1 cellular context compared by ENCODE assay signal in genomic region chr7:104024632-104025031, GRCh38.
A peak's percentile ranks its signal among the peaks of the same experiment; 100 is the strongest.
TF ChIP-seq lines count a peak whose summit lies in the region.

No MANE protein-coding gene starts in this region.

TF ChIP-seq in HepG2, 621 proteins besides CTCF, POLR2A, EP300 and RAD21 (continued from another document and continues in another):
- TF ChIP-seq ARID5B (CRISPR knock-in tag; IDR thresholded peaks at IDR 0.05): peak; percentile 91
- peak; percentile 34; the same call in 1 of the 2 replicates for TF ChIP-seq SAP130 (CRISPR knock-in tag; IDR thresholded peaks at IDR 0.05; ENCODE audit: low read depth)
- TF ChIP-seq FOXP4 (CRISPR knock-in tag; IDR thresholded peaks at IDR 0.05): peak; percentile 30; the same call in 1 of the 2 replicates
- no peak for TF ChIP-seq TRIM24 (CRISPR knock-in tag; IDR thresholded peaks at IDR 0.05)
- TF ChIP-seq FOXA1 (IDR thresholded peaks at IDR 0.05): no peak
- peak; percentile 50 for TF ChIP-seq FOXA1 (CRISPR knock-in tag; IDR thresholded peaks at IDR 0.05)
- no peak for TF ChIP-seq FOXP1 (IDR thresholded peaks at IDR 0.05)
- 0 out of 2 replicates have a peak, but pooled peaks have one; percentile 25 for TF ChIP-seq FOXP1 (CRISPR knock-in tag; IDR thresholded peaks at IDR 0.05)
- TF ChIP-seq FOSL2 (CRISPR knock-in tag; IDR thresholded peaks at IDR 0.05): peak; percentile 56; the same call in 1 of the 2 replicates
- no peak for TF ChIP-seq CCAR2 (optimal IDR thresholded peaks at IDR 0.05; ENCODE audit: low read depth, low read length)
- TF ChIP-seq SKI (IDR thresholded peaks at IDR 0.05; ENCODE audit: partially characterized antibody): peak; percentile 76
- TF ChIP-seq AGO1 (IDR thresholded peaks at IDR 0.05; ENCODE audit: low read depth, low read length, poor library complexity, severe bottlenecking): no peak
- TF ChIP-seq HOMEZ (CRISPR knock-in tag; IDR thresholded peaks at IDR 0.05; ENCODE audit: low read depth): peak; percentile 84; the same call in 1 of the 2 replicates
- 0 out of 2 replicates have a peak, but pooled peaks have one; percentile 23 for TF ChIP-seq HHEX (CRISPR knock-in tag; IDR thresholded peaks at IDR 0.05)
- TF ChIP-seq ZMYM4 (CRISPR knock-in tag; IDR thresholded peaks at IDR 0.05): peak; percentile 53; the same call in 1 of the 2 replicates
- TF ChIP-seq ZNF282 (IDR thresholded peaks at IDR 0.05; ENCODE audit: partially characterized antibody): no peak
- no peak for TF ChIP-seq SMYD3 (CRISPR knock-in tag; IDR thresholded peaks at IDR 0.05)
- no peak for TF ChIP-seq RNF219 (CRISPR knock-in tag; IDR thresholded peaks at IDR 0.05)
- peak; percentile 27; the same call in 1 of the 2 replicates for TF ChIP-seq FOXJ3 (CRISPR knock-in tag; IDR thresholded peaks at IDR 0.05; ENCODE audit: borderline replicate concordance)
- TF ChIP-seq ZXDC (CRISPR knock-in tag; IDR thresholded peaks at IDR 0.05): no peak
- peak; percentile 79; the same call in 1 of the 2 replicates for TF ChIP-seq HMG20A (CRISPR knock-in tag; IDR thresholded peaks at IDR 0.05; ENCODE audit: borderline replicate concordance)
- 0 out of 2 replicates have a peak, but pooled peaks have one; percentile 38 for TF ChIP-seq PHF21A (CRISPR knock-in tag; IDR thresholded peaks at IDR 0.05)
- peak; percentile 43; the same call in 1 of the 2 replicates for TF ChIP-seq SOX5 (CRISPR knock-in tag; IDR thresholded peaks at IDR 0.05; ENCODE audit: borderline replicate concordance)
- TF ChIP-seq FOXA3 (CRISPR knock-in tag; IDR thresholded peaks at IDR 0.05): peak; percentile 80
- no peak for TF ChIP-seq ZNF274 (CRISPR knock-in tag; IDR thresholded peaks at IDR 0.05)
- peak; percentile 77 for TF ChIP-seq BCL6 (CRISPR knock-in tag; IDR thresholded peaks at IDR 0.05)
- TF ChIP-seq TBL1XR1 (IDR thresholded peaks at IDR 0.05; ENCODE audit: borderline replicate concordance, low read length, partially characterized antibody): peak; percentile 87
- no peak for TF ChIP-seq AKNA (CRISPR knock-in tag; IDR thresholded peaks at IDR 0.05; ENCODE audit: borderline replicate concordance)
- TF ChIP-seq ZNF678 (CRISPR knock-in tag; IDR thresholded peaks at IDR 0.05): no peak
- TF ChIP-seq ZNF280B (CRISPR knock-in tag; IDR thresholded peaks at IDR 0.05; ENCODE audit: borderline replicate concordance): no peak
- no peak for TF ChIP-seq PCBP1 (IDR thresholded peaks at IDR 0.05; ENCODE audit: borderline replicate concordance, low read depth, low read length)
- no peak for TF ChIP-seq SOX13 (IDR thresholded peaks at IDR 0.05)
- TF ChIP-seq SOX13 (CRISPR knock-in tag; conservative IDR thresholded peaks at IDR 0.05 in 1 of 2, IDR thresholded peaks at IDR 0.05 in 1 of 2): peak in 1 of 2 experiments; percentile 67; a peak in 1 of 4 replicates
- no peak for TF ChIP-seq PLRG1 (conservative IDR thresholded peaks at IDR 0.05)
- 0 out of 2 replicates have a peak, but pooled peaks have one; percentile 15 for TF ChIP-seq MIXL1 (CRISPR knock-in tag; IDR thresholded peaks at IDR 0.05)
- TF ChIP-seq GATAD2A (CRISPR knock-in tag; IDR thresholded peaks at IDR 0.05): peak; percentile 37
- TF ChIP-seq ZNF362 (CRISPR knock-in tag; IDR thresholded peaks at IDR 0.05; ENCODE audit: borderline replicate concordance): peak; percentile 89; the same call in 1 of the 2 replicates
- TF ChIP-seq NFYB (CRISPR knock-in tag; IDR thresholded peaks at IDR 0.05): peak; percentile 58
- TF ChIP-seq TFDP1 (CRISPR knock-in tag; IDR thresholded peaks at IDR 0.05; ENCODE audit: borderline replicate concordance): no peak
